Comparison of ENCODE assay signal across 12 cellular contexts in genomic region chr13:21579754-21580316, GRCh38. TPM values are rescaled to one million over a fixed set of nuclear protein-coding genes. Genes with fewer than 3 reads are reported as not detected.
DNase-seq lines count a peak whose midpoint lies in the region; ATAC-seq and TF ChIP-seq lines count a peak whose summit lies in the region.
"Had no signal": no experiment of that assay in that cellular context is flagged by ENCODE, and none has a peak within 500 bp of the region (broad histone marks: within the 10 kb centered on the region; RNA-seq: fewer than 3 reads in every experiment).

No MANE protein-coding gene starts in this region.

- no peaks in the 10 kb centered on the region for H3K36me3 ChIP-seq in CD8-positive, alpha-beta T cell (ENCODE audit: insufficient read depth, low read length)

- no peak for TF ChIP-seq CTCF in CD8-positive, alpha-beta T cell (IDR thresholded peaks at IDR 0.05)
- TF ChIP-seq CTCF in endothelial cell (IDR thresholded peaks at IDR 0.05; ENCODE audit: unreplicated experiment) = no peak

- no peak overlapping the region for H3K4me3 ChIP-seq in CD8-positive, alpha-beta T cell (ENCODE audit: low read depth, low read length)
- H3K4me3 ChIP-seq: tibial nerve had no signal

- peaks cover 18% of the 10 kb centered on the region for H3K36me3 Mint-ChIP-seq in CD8-positive, alpha-beta T cell
- H3K36me3 Mint-ChIP-seq in activated T-helper 2 cell treated with anti-CD3 and anti-CD28 coated beads, Interferon-gamma antibody, Interleukin-2, Interleukin-4, amounts not matched to agents 10 μg/mL and 5 μg/mL and 100 μg/mL, durations not matched to agents 14 hours and 24 hours and 36 hours (ENCODE audit: low read depth) = peaks cover 27% of the 10 kb centered on the region
- H3K36me3 Mint-ChIP-seq in endothelial cell (ENCODE audit: low read depth, unreplicated experiment) = peaks cover 12% of the 10 kb centered on the region

- peak; percentile 79 for ATAC-seq in CD8-positive, alpha-beta T cell
- ATAC-seq in GM19395 (IDR thresholded peaks at IDR 0.05; ENCODE audit: unreplicated experiment) (peak; percentile 70), HG03457 (IDR thresholded peaks at IDR 0.05; ENCODE audit: unreplicated experiment) (peak; percentile 61)

- peaks cover 48% of the 10 kb centered on the region for H3K4me1 Mint-ChIP-seq in CD8-positive, alpha-beta T cell (ENCODE audit: low read depth)
- H3K4me1 Mint-ChIP-seq in activated T-helper 2 cell treated with anti-CD3 and anti-CD28 coated beads, Interferon-gamma antibody, Interleukin-2, Interleukin-4, amounts not matched to agents 10 μg/mL and 5 μg/mL and 100 μg/mL, durations not matched to agents 14 hours and 24 hours and 36 hours (ENCODE audit: low read depth) = peaks cover 26% of the 10 kb centered on the region
- H3K4me1 Mint-ChIP-seq in endothelial cell (ENCODE audit: unreplicated experiment) = peaks cover 2% of the 10 kb centered on the region

- H3K27me3 ChIP-seq in CD8-positive, alpha-beta T cell (ENCODE audit: insufficient read depth, low read length) = no peaks in the 10 kb centered on the region
- H3K27me3 ChIP-seq: tibial nerve had no signal

- H3K27me3 Mint-ChIP-seq in CD8-positive, alpha-beta T cell (ENCODE audit: low read depth) = no peaks in the 10 kb centered on the region
- H3K27me3 Mint-ChIP-seq in activated T-helper 2 cell treated with anti-CD3 and anti-CD28 coated beads, Interferon-gamma antibody, Interleukin-2, Interleukin-4, amounts not matched to agents 10 μg/mL and 5 μg/mL and 100 μg/mL, durations not matched to agents 14 hours and 24 hours and 36 hours (ENCODE audit: low read depth) = no peaks in the 10 kb centered on the region
- H3K27me3 Mint-ChIP-seq in endothelial cell (ENCODE audit: unreplicated experiment) = peaks cover 2% of the 10 kb centered on the region

- POLR2A ChIA-PET in CD8-positive, alpha-beta T cell (lab: Charles Lee) = no interaction called here

- H3K4me3 Mint-ChIP-seq in CD8-positive, alpha-beta T cell = peak overlapping the region; percentile 30
- H3K4me3 Mint-ChIP-seq in activated T-helper 2 cell treated with anti-CD3 and anti-CD28 coated beads, Interferon-gamma antibody, Interleukin-2, Interleukin-4, amounts not matched to agents 10 μg/mL and 5 μg/mL and 100 μg/mL, durations not matched to agents 14 hours and 24 hours and 36 hours (ENCODE audit: low read depth) = no peak overlapping the region
- no peak overlapping the region for H3K4me3 Mint-ChIP-seq in endothelial cell (ENCODE audit: unreplicated experiment)

- CTCF ChIA-PET in CD8-positive, alpha-beta T cell (lab: Charles Lee) = no interaction called here

- in situ Hi-C loops in G401 (cut with HindIII; ENCODE audit: low sequenced_read_pairs) = no loop called here

- peaks cover 6% of the 10 kb centered on the region for H3K9me3 Mint-ChIP-seq in CD8-positive, alpha-beta T cell
- peaks cover 8% of the 10 kb centered on the region for H3K9me3 Mint-ChIP-seq in activated T-helper 2 cell treated with anti-CD3 and anti-CD28 coated beads, Interferon-gamma antibody, Interleukin-2, Interleukin-4, amounts not matched to agents 10 μg/mL and 5 μg/mL and 100 μg/mL, durations not matched to agents 14 hours and 24 hours and 36 hours
- no peaks in the 10 kb centered on the region for H3K9me3 Mint-ChIP-seq in endothelial cell (ENCODE audit: unreplicated experiment)

- intact Hi-C loops in CD8-positive, alpha-beta T cell (cut with DNase I, micrococcal nuclease) = no loop called here
- intact Hi-C loops in activated T-helper 2 cell treated with anti-CD3 and anti-CD28 coated beads, Interferon-gamma antibody, Interleukin-2, Interleukin-4, amounts not matched to agents 10 μg/mL and 5 μg/mL and 100 μg/mL, durations not matched to agents 14 hours and 24 hours and 36 hours (cut with micrococcal nuclease) = no loop called here

- no peak overlapping the region for H3K27ac ChIP-seq in CD8-positive, alpha-beta T cell (ENCODE audit: low read depth, low read length)
- no peak overlapping the region for H3K27ac ChIP-seq in substantia nigra (ENCODE audit: low read depth, low read length, poor library complexity, severe bottlenecking)
- H3K27ac ChIP-seq: tibial nerve had no signal

- peak overlapping the region; percentile 23 for H3K27ac Mint-ChIP-seq in CD8-positive, alpha-beta T cell
- H3K27ac Mint-ChIP-seq in activated T-helper 2 cell treated with anti-CD3 and anti-CD28 coated beads, Interferon-gamma antibody, Interleukin-2, Interleukin-4, amounts not matched to agents 10 μg/mL and 5 μg/mL and 100 μg/mL, durations not matched to agents 14 hours and 24 hours and 36 hours = peak overlapping the region; percentile 57
- H3K27ac Mint-ChIP-seq in endothelial cell (ENCODE audit: unreplicated experiment) = no peak overlapping the region

- peaks cover 20% of the 10 kb centered on the region for H3K4me1 ChIP-seq in CD8-positive, alpha-beta T cell (ENCODE audit: insufficient read depth, low read length)
- H3K4me1 ChIP-seq: Caco-2 had no signal

- H3K9me3 ChIP-seq in CD8-positive, alpha-beta T cell (ENCODE audit: low read length) = peaks cover 5% of the 10 kb centered on the region

- DNase-seq in CD8-positive, alpha-beta T cell = no peak
- DNase-seq in activated T-helper 2 cell treated with anti-CD3 and anti-CD28 coated beads, Interferon-gamma antibody, Interleukin-2, Interleukin-4, amounts not matched to agents 10 μg/mL and 5 μg/mL and 100 μg/mL, durations not matched to agents 14 hours and 24 hours and 36 hours (ENCODE audit: low spot score) = no peak
- DNase-seq in G401 (ENCODE audit: low spot score) (no peak), endothelial cell (ENCODE audit: low spot score) (no peak), substantia nigra (lab: John Stamatoyannopoulos, UW) (no peak), NCI-H345 (lab: John Stamatoyannopoulos, UW) (no peak)
- DNase-seq: Caco-2, foreskin melanocyte, NCI-H524 treated with DMSO at 0.1 percent for 48 hours had no signal

RNA-seq across cellular contexts. Expression of gene MICU2, which starts 24.1 kb away (rescaled TPM):
- 10 to 100 TPM; 28.3 to 36.0 TPM for total RNA-seq in CD8-positive, alpha-beta T cell
- total RNA-seq in activated T-helper 2 cell treated with anti-CD3 and anti-CD28 coated beads, Interferon-gamma antibody, Interleukin-2, Interleukin-4, amounts not matched to agents 10 μg/mL and 5 μg/mL and 100 μg/mL, durations not matched to agents 14 hours and 24 hours and 36 hours = 36.6 and 38.8 TPM in 2 replicates
- 75.6 and 97.0 TPM in 2 replicates for total RNA-seq in G401 (2014; rRNA removed; shearing (Covaris generic))
- total RNA-seq in endothelial cell (ENCODE audit: unreplicated experiment) = 22.3 TPM
